In the genomic region with DNA sequence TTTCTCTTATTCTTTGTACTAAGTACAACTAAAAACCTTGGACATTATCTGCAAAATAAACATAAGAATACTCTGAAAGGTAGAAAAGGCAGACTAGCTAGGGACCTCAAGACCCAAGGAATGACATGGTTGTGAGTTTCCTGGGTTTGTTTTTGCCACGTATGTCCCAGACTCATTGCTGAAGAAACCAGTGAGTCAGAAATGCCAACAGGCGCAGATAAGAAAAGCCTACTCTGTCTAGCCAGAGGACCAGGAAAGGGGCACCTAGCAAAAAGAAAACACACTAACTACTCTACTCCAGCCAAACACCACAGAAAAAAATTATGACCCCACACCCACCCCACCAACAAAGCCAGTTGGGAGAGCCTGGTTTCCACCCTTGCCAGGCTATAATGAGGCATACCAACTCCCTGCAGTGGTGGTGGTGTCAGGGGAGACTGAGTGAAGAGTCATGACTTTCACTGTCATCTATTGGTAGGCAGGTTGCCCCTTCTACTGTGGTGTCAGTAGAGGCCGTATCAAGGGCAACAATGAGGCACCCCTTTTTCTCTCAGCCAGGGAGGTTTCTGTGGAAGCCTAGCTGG, we compare ENCODE assay signal across 15 cellular contexts. TPM values are rescaled to one million over a fixed set of nuclear protein-coding genes. Genes with fewer than 3 reads are reported as not detected.
DNase-seq lines count a peak whose midpoint lies in the region; ATAC-seq and TF ChIP-seq lines count a peak whose summit lies in the region.
"Had no signal": no experiment of that assay in that cellular context is flagged by ENCODE, and none has a peak within 500 bp of the region (broad histone marks: within the 10 kb centered on the region; RNA-seq: fewer than 3 reads in every experiment).

No MANE protein-coding gene starts in this region.

- H3K27ac ChIP-seq in AG04450 (ENCODE audit: low read depth, low read length) = peak overlapping the region; percentile 21
- peak overlapping the region; percentile 83 to 88 for H3K27ac ChIP-seq in ascending aorta
- H3K27ac ChIP-seq: parathyroid adenoma, SJCRH30, transverse colon had no signal

- no peak for TF ChIP-seq CTCF in AG04450 (IDR thresholded peaks at IDR 0.05; ENCODE audit: low read depth, low read length)
- no peak for TF ChIP-seq CTCF in ascending aorta (IDR thresholded peaks at IDR 0.05)

- peaks cover 0 to 8% of the 10 kb centered on the region in 2 donors for H3K4me1 ChIP-seq in ascending aorta
- H3K4me1 ChIP-seq: parathyroid adenoma, SJCRH30, transverse colon had no signal

- no peaks in the 10 kb centered on the region for H3K9me3 ChIP-seq in AG04450 (ENCODE audit: control insufficient read depth, insufficient read depth, low read length)
- no peaks in the 10 kb centered on the region for H3K9me3 ChIP-seq in ascending aorta
- H3K9me3 ChIP-seq: left lung, SJCRH30, transverse colon had no signal

- H3K27me3 ChIP-seq in AG04450 (ENCODE audit: control insufficient read depth, insufficient read depth, low read length) = no peaks in the 10 kb centered on the region
- no peaks in the 10 kb centered on the region for H3K27me3 ChIP-seq in ascending aorta
- H3K27me3 ChIP-seq in H7 (ENCODE audit: control insufficient read depth, insufficient read depth, low read length) = no peaks in the 10 kb centered on the region
- H3K27me3 ChIP-seq: left lung, SJCRH30, transverse colon had no signal

- CTCF ChIA-PET in AG04450 (lab: Charles Lee) = interaction anchor here (0.7 to 2.1 kb wide), 2 partner anchors 14 to 766 kb away, joined by 3 to 5 read pairs; partner anchors contain the start of gene EOLA2

- POLR2A ChIA-PET in AG04450 (lab: Yijun Ruan, JAX) = no interaction called here

- no peaks in the 10 kb centered on the region for H3K36me3 ChIP-seq in ascending aorta
- no peaks in the 10 kb centered on the region; the same call in none of the 2 replicates for H3K36me3 ChIP-seq in H7 (replicated peaks; ENCODE audit: control insufficient read depth, insufficient read depth, low read length)
- H3K36me3 ChIP-seq: transverse colon had no signal

- ATAC-seq in GM18870 (IDR thresholded peaks at IDR 0.05; ENCODE audit: unreplicated experiment) = no peak
- ATAC-seq in left lobe of liver = no peak
- ATAC-seq: left lung had no signal

- DNase-seq in AG04450 (ENCODE audit: low read depth, low spot score) (no peak), HT1080 (ENCODE audit: low read depth) (peak; percentile 80), ascending aorta (ENCODE audit: low spot score in 2 of 2) (no peak), kidney tubule cell (ENCODE audit: low spot score) (peak; percentile 56), H7 (no peak), retina (no peak), left lobe of liver (ENCODE audit: low spot score) (no peak)
- DNase-seq: central memory CD4-positive, alpha-beta T cell; foreskin melanocyte; left lung; NCI-H446; SJCRH30; transverse colon had no signal

- no peak overlapping the region for H3K4me3 ChIP-seq in AG04450 (ENCODE audit: low read depth, low read length)
- no peak overlapping the region for H3K4me3 ChIP-seq in ascending aorta
- no peak overlapping the region for H3K4me3 ChIP-seq in H7 (ENCODE audit: insufficient read depth, low read depth, low read length)
- H3K4me3 ChIP-seq: left lung, SJCRH30, transverse colon had no signal

- intact Hi-C loops in ascending aorta (cut with DNase I) = no loop called here

RNA-seq across cellular contexts. Expression of gene MTMR1, which starts 10.9 kb away (rescaled TPM):
- polyA plus RNA-seq in AG04450 (2011; rRNA removed) = 35.7 and 43.6 TPM in 2 replicates
- 30.8 and 36.3 TPM in 2 replicates for polyA minus RNA-seq in AG04450 (2011; rRNA and poly(A)+ RNA removed)
- 6.5 and 10.7 TPM in 2 replicates for total RNA-seq in HT1080 (2014; rRNA removed; shearing (Covaris generic))
- polyA plus RNA-seq in HT1080 (2015; cell fraction: cytosol; rRNA removed) = 5.4 and 6.0 TPM in 2 replicates
- polyA plus RNA-seq in HT1080 (2015; cell fraction: nucleus; rRNA removed) = 6.6 and 8.0 TPM in 2 replicates
- total RNA-seq in ascending aorta (152 TPM), left lobe of liver (10.6 TPM)
- total RNA-seq in H7 (2014; rRNA removed; shearing (Covaris generic)) = 11.4 and 11.6 TPM in 2 replicates

Comparison
In these comparisons a context has a peak if more than half of its experiments do, and no peak if none do; other contexts are left out.
1. DNase-seq: peak in HT1080 (single experiment) and kidney tubule cell (single experiment); none in AG04450 (single experiment), ascending aorta (0 of 2), H7 (single experiment), retina (single experiment) and left lobe of liver (single experiment).
2. RNA of gene MTMR1, which starts 10.9 kb away (total RNA-seq): 152 TPM in ascending aorta (single experiment); 11.4 to 11.6 TPM in H7, 6.5 to 10.7 TPM in HT1080 and 10.6 TPM in left lobe of liver (single experiment); every median in the first group is over 10 times any median in the second.